Comparison of ENCODE assay signal across 8 cellular contexts in genomic region chr1:158830904-158831507, GRCh38. TPM values are rescaled to one million over a fixed set of nuclear protein-coding genes. Genes with fewer than 3 reads are reported as not detected.
DNase-seq lines count a peak whose midpoint lies in the region; ATAC-seq and TF ChIP-seq lines count a peak whose summit lies in the region.

MNDA (plus strand) TSS chr1:158831351; CDS start chr1:158842154, 10,803 bp downstream.

- H3K36me3 ChIP-seq in left lung (no peaks in the 10 kb centered on the region), gastrocnemius medialis (no peaks in the 10 kb centered on the region)

- peak within 1 kb of the TSS; percentile 41 to 88 for H3K27ac ChIP-seq in left lung
- peak within 1 kb of the TSS in 2 of 4 donors; percentile 40 to 54 for H3K27ac ChIP-seq in gastrocnemius medialis

- peaks cover 0 to 13% of the 10 kb centered on the region in 2 donors for H3K9me3 ChIP-seq in left lung
- H3K9me3 ChIP-seq in gastrocnemius medialis: no peaks in the 10 kb centered on the region

- H3K27me3 ChIP-seq in left lung: no peaks in the 10 kb centered on the region
- H3K27me3 ChIP-seq in gastrocnemius medialis: no peaks in the 10 kb centered on the region

- intact Hi-C loops in left lung (cut with DNase I) (no loop called here), gastrocnemius medialis (cut with DNase I; ENCODE audit: low total_unique reads) (no loop called here)

- peak in 1 of 2 donors; percentile 30 for TF ChIP-seq POLR2A in gastrocnemius medialis (IDR thresholded peaks at IDR 0.05)

- ATAC-seq in GM18498 (IDR thresholded peaks at IDR 0.05; ENCODE audit: unreplicated experiment) (peak; percentile 87), GM21515 (IDR thresholded peaks at IDR 0.05; ENCODE audit: unreplicated experiment) (peak; percentile 96), HG03575 (IDR thresholded peaks at IDR 0.05; ENCODE audit: extremely low read depth, insufficient number of reproducible peaks, low FRiP score, unreplicated experiment) (peak; percentile 81), left lung (peak; percentile 83), gastrocnemius medialis (no peak)

- TF ChIP-seq CTCF in left lung (IDR thresholded peaks at IDR 0.05) (no peak), gastrocnemius medialis (IDR thresholded peaks at IDR 0.05 in 4 of 5, conservative IDR thresholded peaks at IDR 0.05 in 1 of 5) (no peak)

- H3K4me3 ChIP-seq in left lung (peak within 1 kb of the TSS; percentile 5 to 38), gastrocnemius medialis (peak within 1 kb of the TSS in 2 of 4 donors; percentile 8 to 22)

- DNase-seq in left lung (no peak), ACHN (no peak), gastrocnemius medialis (no peak), H4 (ENCODE audit: low spot score) (no peak)
- no peak for DNase-seq in activated CD4-positive, alpha-beta T cell treated with anti-CD3 and anti-CD28 coated beads for 48 hours

- in situ Hi-C loops in ACHN (cut with HindIII; ENCODE audit: low pct_ligation_motif_present, low pct_unique_long_range_greater_than_20kb, low sequenced_read_pairs): no loop called here
- in situ Hi-C loops in gastrocnemius medialis (cut with MboI; ENCODE audit: low sequenced_read_pairs in 4 of 4): no loop called here

- H3K4me1 ChIP-seq in left lung: peaks cover 0 to 13% of the 10 kb centered on the region in 2 donors
- H3K4me1 ChIP-seq in gastrocnemius medialis: no peaks in the 10 kb centered on the region

RNA-seq across cellular contexts. Expression of gene MNDA, which starts in this region (rescaled TPM):
- total RNA-seq in left lung (10 to 100 TPM; 21.9 to 82.3 TPM), gastrocnemius medialis (1 to 10 TPM; 1.0 to 2.7 (median 2.4) TPM)
- total RNA-seq in H4 (2014; rRNA removed; shearing (Covaris generic)): 0.39 TPM in 1 of 2 replicates, not detected in the other

Comparison
In these comparisons a context has a peak if more than half of its experiments do, and no peak if none do; other contexts are left out.
1. RNA of gene MNDA (total RNA-seq): 21.9 to 82.3 TPM in left lung; 1.0 to 2.7 TPM in gastrocnemius medialis and 0.39 TPM in H4; every median in the first group is over 4 times any median in the second.
2. ATAC-seq: peak in GM18498 (single experiment), GM21515 (single experiment), HG03575 (single experiment) and left lung (single experiment); none in gastrocnemius medialis (0 of 2).